In genomic region chr5:95930541-95930940, GRCh38 we compare ENCODE assay signal across 18 cellular contexts. TPM values are rescaled to one million over a fixed set of nuclear protein-coding genes. Genes with fewer than 3 reads are reported as not detected.
DNase-seq lines count a peak whose midpoint lies in the region; ATAC-seq, FAIRE-seq and TF ChIP-seq lines count a peak whose summit lies in the region.
"Had no signal": no experiment of that assay in that cellular context is flagged by ENCODE, and none has a peak within 500 bp of the region (broad histone marks: within the 10 kb centered on the region; RNA-seq: fewer than 3 reads in every experiment).

No MANE protein-coding gene starts in this region.

- H3K4me1 ChIP-seq in HepG2 (ENCODE audit: insufficient read depth, low read length) = peaks cover 82% of the 10 kb centered on the region
- H3K4me1 ChIP-seq in right lobe of liver = peaks cover 0 to 30% (median 11%) of the 10 kb centered on the region in 4 donors

- CTCF ChIA-PET in HepG2 (lab: Yijun Ruan, JAX; ENCODE audit: low intra/inter-chr PET ratio, low total read pairs) = no interaction called here

- BruUV-seq in HepG2 (replicated peaks; lab: Mats Ljungman, UMichigan) = no TSS peak

- POLR2A ChIA-PET in HepG2 (lab: Yijun Ruan, JAX) = no interaction called here

- H3K9ac ChIP-seq in HepG2 (ENCODE audit: insufficient read depth, low read depth, low read length) = no peak overlapping the region

- no peak overlapping the region for H3K27ac Mint-ChIP-seq in activated T-helper 1 cell treated with anti-CD3 and anti-CD28 coated beads, Interleukin-12 subunit alpha, Interleukin-12 subunit beta, Interleukin-2, Interleukin-4 antibody, amounts not matched to agents 30 ng/mL and 10 ng/mL and 1 ng/mL, durations not matched to agents 14 hours and 24 hours and 36 hours
- H3K27ac Mint-ChIP-seq in nephron progenitor cell = peak overlapping the region; percentile 58
- H3K27ac Mint-ChIP-seq: CD14-positive monocyte, H9 had no signal

- no peak overlapping the region for H3K4me3 ChIP-seq in HepG2 (replicated peaks in 1 of 3; ENCODE audit: insufficient read depth in 1 of 3, low read depth in 2 of 3, low read length in 3 of 3)
- H3K4me3 ChIP-seq in right lobe of liver = no peak overlapping the region
- H3K4me3 ChIP-seq: SK-N-MC had no signal

- no peaks in the 10 kb centered on the region for H3K9me3 Mint-ChIP-seq in activated T-helper 1 cell treated with anti-CD3 and anti-CD28 coated beads, Interleukin-12 subunit alpha, Interleukin-12 subunit beta, Interleukin-2, Interleukin-4 antibody, amounts not matched to agents 30 ng/mL and 10 ng/mL and 1 ng/mL, durations not matched to agents 14 hours and 24 hours and 36 hours
- H3K9me3 Mint-ChIP-seq in nephron progenitor cell = no peaks in the 10 kb centered on the region
- H3K9me3 Mint-ChIP-seq: CD14-positive monocyte, H9 had no signal

- ATAC-seq in HepG2 = no peak
- no peak for ATAC-seq in right lobe of liver
- no peak for ATAC-seq in GM21576 (IDR thresholded peaks at IDR 0.05; ENCODE audit: unreplicated experiment)
- ATAC-seq in HG03045 (IDR thresholded peaks at IDR 0.05; ENCODE audit: unreplicated experiment) = no peak
- ATAC-seq in HG03108 (IDR thresholded peaks at IDR 0.05; ENCODE audit: unreplicated experiment) = no peak

- no peak for TF ChIP-seq CTCF in HepG2 (CRISPR knock-in tag; IDR thresholded peaks at IDR 0.05)
- TF ChIP-seq CTCF in right lobe of liver (IDR thresholded peaks at IDR 0.05) = no peak
- no peak for TF ChIP-seq CTCF in nephron progenitor cell (IDR thresholded peaks at IDR 0.05)
- no peak for TF ChIP-seq CTCF in D721Med (IDR thresholded peaks at IDR 0.05; ENCODE audit: insufficient read depth, missing control alignments)

- in situ Hi-C loops in HepG2 (cut with HindIII; ENCODE audit: extremely low pct_ligation_motif_present, low pct_unique_long_range_greater_than_20kb) = no loop called here

- H3K4me1 Mint-ChIP-seq in activated T-helper 1 cell treated with anti-CD3 and anti-CD28 coated beads, Interleukin-12 subunit alpha, Interleukin-12 subunit beta, Interleukin-2, Interleukin-4 antibody, amounts not matched to agents 30 ng/mL and 10 ng/mL and 1 ng/mL, durations not matched to agents 14 hours and 24 hours and 36 hours (ENCODE audit: low read depth) = peaks cover 74% of the 10 kb centered on the region
- H3K4me1 Mint-ChIP-seq in nephron progenitor cell = peaks cover 58% of the 10 kb centered on the region

- H4K20me1 ChIP-seq in HepG2 (ENCODE audit: insufficient read depth, low read length) = peaks cover 94% of the 10 kb centered on the region

- 97% methylated on average over 2 of the region's 2 CpGs for WGBS in HepG2 (ENCODE audit: low lambda C conversion rate)
- 92% methylated on average over 2 of the region's 2 CpGs for WGBS in right lobe of liver (ENCODE audit: insufficient coverage, low coverage, low lambda C conversion rate, missing lambda C conversion rate)

- peaks cover 21% of the 10 kb centered on the region for H3K36me3 Mint-ChIP-seq in activated T-helper 1 cell treated with anti-CD3 and anti-CD28 coated beads, Interleukin-12 subunit alpha, Interleukin-12 subunit beta, Interleukin-2, Interleukin-4 antibody, amounts not matched to agents 30 ng/mL and 10 ng/mL and 1 ng/mL, durations not matched to agents 14 hours and 24 hours and 36 hours (ENCODE audit: low read depth)
- peaks cover 7% of the 10 kb centered on the region for H3K36me3 Mint-ChIP-seq in nephron progenitor cell (ENCODE audit: low read depth)

- H3K27me3 ChIP-seq in HepG2 (ENCODE audit: control insufficient read depth in 1 of 2, insufficient read depth in 2 of 2, low read length in 2 of 2) (no peaks in the 10 kb centered on the region), right lobe of liver (no peaks in the 10 kb centered on the region)

- intact Hi-C loops in HepG2 (cut with micrococcal nuclease; ENCODE audit: unreplicated experiment) (no loop called here), right lobe of liver (cut with DNase I) (no loop called here)
- intact Hi-C loops in activated T-helper 1 cell treated with anti-CD3 and anti-CD28 coated beads, Interleukin-12 subunit alpha, Interleukin-12 subunit beta, Interleukin-2, Interleukin-4 antibody, amounts not matched to agents 30 ng/mL and 10 ng/mL and 1 ng/mL, durations not matched to agents 14 hours and 24 hours and 36 hours (cut with micrococcal nuclease) = no loop called here

- TF ChIP-seq POLR2A in HepG2 (IDR thresholded peaks at IDR 0.05; ENCODE audit: insufficient read depth in 1 of 2, low read depth in 2 of 2, low read length in 2 of 2) = no peak
- no peak for TF ChIP-seq POLR2A in right lobe of liver (IDR thresholded peaks at IDR 0.05)

- H2AFZ ChIP-seq in HepG2 (ENCODE audit: low read length) = no peak overlapping the region

- H3K27ac ChIP-seq in HepG2 (ENCODE audit: extremely low read length, insufficient read depth, low read length) (no peak overlapping the region), right lobe of liver (no peak overlapping the region)
- H3K27ac ChIP-seq: SK-N-MC had no signal

- TF ChIP-seq EP300 in HepG2 (IDR thresholded peaks at IDR 0.05; ENCODE audit: low read depth in 2 of 2, low read length in 2 of 2) = no peak
- TF ChIP-seq EP300 in HepG2 (CRISPR knock-in tag; IDR thresholded peaks at IDR 0.05; ENCODE audit: borderline replicate concordance) = no peak

- H3K9me3 ChIP-seq in HepG2 (ENCODE audit: low read length) = no peaks in the 10 kb centered on the region
- H3K9me3 ChIP-seq in right lobe of liver = no peaks in the 10 kb centered on the region

- FAIRE-seq in HepG2 (lab: Jason Lieb, UNC) (no peak), D721Med (lab: Jason Lieb, UNC) (no peak)
- FAIRE-seq: A204.1 had no signal

- H3K4me3 Mint-ChIP-seq in activated T-helper 1 cell treated with anti-CD3 and anti-CD28 coated beads, Interleukin-12 subunit alpha, Interleukin-12 subunit beta, Interleukin-2, Interleukin-4 antibody, amounts not matched to agents 30 ng/mL and 10 ng/mL and 1 ng/mL, durations not matched to agents 14 hours and 24 hours and 36 hours = peak overlapping the region; percentile 9
- H3K4me3 Mint-ChIP-seq in nephron progenitor cell = no peak overlapping the region
- H3K4me3 Mint-ChIP-seq: CD14-positive monocyte, H9 had no signal

- H3K27me3 Mint-ChIP-seq in activated T-helper 1 cell treated with anti-CD3 and anti-CD28 coated beads, Interleukin-12 subunit alpha, Interleukin-12 subunit beta, Interleukin-2, Interleukin-4 antibody, amounts not matched to agents 30 ng/mL and 10 ng/mL and 1 ng/mL, durations not matched to agents 14 hours and 24 hours and 36 hours (ENCODE audit: insufficient read depth) = no peaks in the 10 kb centered on the region
- no peaks in the 10 kb centered on the region for H3K27me3 Mint-ChIP-seq in nephron progenitor cell (ENCODE audit: low read depth, poor library complexity)

- H3K36me3 ChIP-seq in HepG2 (replicated peaks in 1 of 2; ENCODE audit: control insufficient read depth in 1 of 2, insufficient read depth in 2 of 2, low read length in 2 of 2) (peaks cover 2 to 23% of the 10 kb centered on the region in 2 experiments), right lobe of liver (peaks cover 0 to 6% (median 0%) of the 10 kb centered on the region in 4 donors)

- peaks cover 94% of the 10 kb centered on the region for H3K79me2 ChIP-seq in HepG2 (ENCODE audit: insufficient read depth, low read length)

- DNase-seq in HepG2 (ENCODE audit: low spot score) = no peak
- no peak for DNase-seq in right lobe of liver
- DNase-seq in activated T-helper 1 cell treated with anti-CD3 and anti-CD28 coated beads, Interleukin-12 subunit alpha, Interleukin-12 subunit beta, Interleukin-2, Interleukin-4 antibody, amounts not matched to agents 30 ng/mL and 10 ng/mL and 1 ng/mL, durations not matched to agents 14 hours and 24 hours and 36 hours (ENCODE audit: low spot score) = no peak
- DNase-seq in nephron progenitor cell = no peak
- no peak for DNase-seq in D721Med (ENCODE audit: insufficient read length, low spot score)
- DNase-seq: EL, H9, NCI-H1436, NCI-H2029 treated with DMSO at 0.1 percent for 48 hours, NCI-H2171 treated with DMSO at 0.1 percent for 48 hours, NCI-H446 treated with DMSO at 0.1 percent for 48 hours, NCI-H774 had no signal

- H3K4me2 ChIP-seq in HepG2 (ENCODE audit: low read depth, low read length) = no peak overlapping the region

- TF ChIP-seq RAD21 in HepG2 (CRISPR knock-in tag; IDR thresholded peaks at IDR 0.05) = no peak

TF ChIP-seq in HepG2, 621 proteins besides CTCF, POLR2A, EP300 and RAD21:
- TF ChIP-seq ZSCAN29 (CRISPR knock-in tag; conservative IDR thresholded peaks at IDR 0.05) (no peak), AGO2 (optimal IDR thresholded peaks at IDR 0.05; ENCODE audit: low read depth, low read length) (peak; percentile 53), MXI1 (IDR thresholded peaks at IDR 0.05; ENCODE audit: borderline replicate concordance, low read depth, low read length) (no peak)

RNA-seq across cellular contexts. Expression of gene ELL2, which starts 31.1 kb away (rescaled TPM):
- total RNA-seq in HepG2 (2016; rRNA removed; fragmentation: Illumina TruSeq; extraction: Trizol) (64.5 and 78.9 TPM in 2 replicates), right lobe of liver (10 to 100 TPM; 74.3 to 96.4 (median 84.5) TPM)
- total RNA-seq in HepG2 (2016; cell fraction: cytosol; rRNA removed; fragmentation: Illumina TruSeq; extraction: Trizol; ENCODE audit: low read depth) = 19.2 and 20.4 TPM in 2 replicates
- total RNA-seq in HepG2 (2016; cell fraction: insoluble cytoplasmic fraction; rRNA removed; fragmentation: Illumina TruSeq; extraction: Trizol) = 69.3 and 74.8 TPM in 2 replicates
- total RNA-seq in HepG2 (2016; cell fraction: membrane; rRNA removed; fragmentation: Illumina TruSeq; extraction: Trizol) = 73.2 and 75.4 TPM in 2 replicates
- total RNA-seq in HepG2 (2016; cell fraction: nucleus; rRNA removed; fragmentation: Illumina TruSeq; extraction: Trizol) = 121 and 123 TPM in 2 replicates
- polyA plus RNA-seq in HepG2 (2011; rRNA removed) = 75.7 and 97.1 TPM in 2 replicates
- polyA plus RNA-seq in HepG2 (2011; cell fraction: cytosol; rRNA removed) = 40.8 and 54.3 TPM in 2 replicates
- 68.9 and 74.9 TPM in 2 replicates for polyA plus RNA-seq in HepG2 (2011; cell fraction: nucleus; rRNA removed)
- polyA plus RNA-seq in HepG2 (2012) = 87.7 and 101 TPM in 2 replicates
- 13.4 and 15.1 TPM in 2 replicates for polyA plus RNA-seq in HepG2 (2016; cell fraction: cytosol; fragmentation: Illumina TruSeq; extraction: Trizol; ENCODE audit: low read depth)
- 81.1 and 83.2 TPM in 2 replicates for polyA plus RNA-seq in HepG2 (2016; cell fraction: insoluble cytoplasmic fraction; fragmentation: Illumina TruSeq; extraction: Trizol; ENCODE audit: low read depth)
- polyA plus RNA-seq in HepG2 (2016; cell fraction: membrane; fragmentation: Illumina TruSeq; extraction: Trizol; ENCODE audit: low read depth) = 49.0 and 50.1 TPM in 2 replicates
- 115 and 124 TPM in 2 replicates for polyA plus RNA-seq in HepG2 (2016; cell fraction: nucleus; fragmentation: Illumina TruSeq; extraction: Trizol; ENCODE audit: insufficient read depth, low read depth)
- 37.6 and 93.4 TPM in 2 replicates for polyA minus RNA-seq in HepG2 (2011; rRNA and poly(A)+ RNA removed; ENCODE audit: low replicate concordance)
- polyA minus RNA-seq in HepG2 (2011; cell fraction: cytosol; rRNA and poly(A)+ RNA removed) = 82.9 and 96.7 TPM in 2 replicates
- 685 and 799 TPM in 2 replicates for polyA minus RNA-seq in HepG2 (2011; cell fraction: nucleus; rRNA and poly(A)+ RNA removed)
- total RNA-seq in activated T-helper 1 cell treated with anti-CD3 and anti-CD28 coated beads, Interleukin-12 subunit alpha, Interleukin-12 subunit beta, Interleukin-2, Interleukin-4 antibody, amounts not matched to agents 30 ng/mL and 10 ng/mL and 1 ng/mL, durations not matched to agents 14 hours and 24 hours and 36 hours = 93.9 and 97.6 TPM in 2 replicates
